Comparison of ENCODE assay signal across 26 cellular contexts in genomic region chr1:173423326-173423725, GRCh38.
"Had no signal": no experiment of that assay in that cellular context is flagged by ENCODE, and none has a peak within 500 bp of the region (broad histone marks: within the 10 kb centered on the region; RNA-seq: fewer than 3 reads in every experiment).

No MANE protein-coding gene starts in this region.

- ATAC-seq: activated CD4-positive, alpha-beta T cell treated with anti-CD3 and anti-CD28 coated beads for 36 hours; gastrocnemius medialis; left ventricle myocardium superior; pancreas; psoas muscle had no signal

- H3K4me1 ChIP-seq: colonic mucosa, psoas muscle had no signal

- H3K9me3 Mint-ChIP-seq: activated B cell treated with CpG ODN at 0.5 μM for 24 hours; nephron progenitor cell; T-helper 2 cell treated with Interferon-gamma antibody and Interleukin-4, amounts not matched to agents 5 μg/mL and 100 μg/mL, for 36 hours had no signal

- H3K4me3 Mint-ChIP-seq: activated B cell treated with CpG ODN at 0.5 μM for 24 hours; activated CD4-positive, alpha-beta T cell treated with anti-CD3 and anti-CD28 coated beads for 36 hours; nephron progenitor cell; T-helper 2 cell treated with Interferon-gamma antibody and Interleukin-4, amounts not matched to agents 5 μg/mL and 100 μg/mL, for 36 hours had no signal

- H3K27ac Mint-ChIP-seq: activated CD4-positive, alpha-beta T cell treated with anti-CD3 and anti-CD28 coated beads for 36 hours; nephron progenitor cell; T-helper 2 cell treated with Interferon-gamma antibody and Interleukin-4, amounts not matched to agents 5 μg/mL and 100 μg/mL, for 36 hours had no signal

- H3K9me3 ChIP-seq: colonic mucosa, esophagus squamous epithelium, gastrocnemius medialis, pancreas, psoas muscle, right atrium auricular region, stomach, suprapubic skin, tibial nerve, vagina had no signal

- H3K27me3 ChIP-seq: colonic mucosa, esophagus squamous epithelium, gastrocnemius medialis, pancreas, right atrium auricular region, stomach, suprapubic skin, tibial nerve, vagina had no signal

- DNase-seq: activated B cell treated with CpG ODN at 0.5 μM for 24 hours; activated CD4-positive, alpha-beta T cell treated with anti-CD3 and anti-CD28 coated beads for 36 hours; activated CD4-positive, alpha-beta T cell treated with anti-CD3 and anti-CD28 coated beads, Interleukin-2, amount 50 U/mL, for 4 hours; activated CD8-positive, alpha-beta memory T cell treated with anti-CD3 and anti-CD28 coated beads for 24 hours; activated CD8-positive, alpha-beta memory T cell treated with anti-CD3 and anti-CD28 coated beads, Interleukin-2, amount 50 U/mL, for 4 hours; activated naive CD4-positive, alpha-beta T cell treated with Interleukin-2 at 50 U/mL for 16 hours; activated T-cell treated with anti-CD3 and anti-CD28 coated beads, Interleukin-2, amount 50 U/mL, for 48 hours; amygdala; colonic mucosa; esophagus squamous epithelium; gastrocnemius medialis; head of caudate nucleus; hypothalamus; left ventricle myocardium superior; mammary epithelial cell; midbrain; nephron progenitor cell; pancreas; psoas muscle; stimulated activated CD4-positive, alpha-beta T cell treated with anti-CD3 and anti-CD28 coated beads, Interleukin-12 subunit alpha, Interleukin-12 subunit beta, amount 100 ng/mL, for 4 hours; stomach had no signal

- H3K27ac ChIP-seq: colonic mucosa, esophagus squamous epithelium, gastrocnemius medialis, pancreas, psoas muscle, right atrium auricular region, stomach, suprapubic skin, tibial nerve, vagina had no signal

- H3K36me3 ChIP-seq: colonic mucosa, gastrocnemius medialis, pancreas, right atrium auricular region, suprapubic skin, tibial nerve, vagina had no signal

- H3K4me3 ChIP-seq: colonic mucosa, esophagus squamous epithelium, gastrocnemius medialis, pancreas, psoas muscle, right atrium auricular region, stomach, suprapubic skin, tibial nerve, vagina had no signal

- H3K27me3 Mint-ChIP-seq: activated B cell treated with CpG ODN at 0.5 μM for 24 hours; activated CD4-positive, alpha-beta T cell treated with anti-CD3 and anti-CD28 coated beads for 36 hours had no signal
